13 cellular contexts compared by ENCODE assay signal in the genomic region with DNA sequence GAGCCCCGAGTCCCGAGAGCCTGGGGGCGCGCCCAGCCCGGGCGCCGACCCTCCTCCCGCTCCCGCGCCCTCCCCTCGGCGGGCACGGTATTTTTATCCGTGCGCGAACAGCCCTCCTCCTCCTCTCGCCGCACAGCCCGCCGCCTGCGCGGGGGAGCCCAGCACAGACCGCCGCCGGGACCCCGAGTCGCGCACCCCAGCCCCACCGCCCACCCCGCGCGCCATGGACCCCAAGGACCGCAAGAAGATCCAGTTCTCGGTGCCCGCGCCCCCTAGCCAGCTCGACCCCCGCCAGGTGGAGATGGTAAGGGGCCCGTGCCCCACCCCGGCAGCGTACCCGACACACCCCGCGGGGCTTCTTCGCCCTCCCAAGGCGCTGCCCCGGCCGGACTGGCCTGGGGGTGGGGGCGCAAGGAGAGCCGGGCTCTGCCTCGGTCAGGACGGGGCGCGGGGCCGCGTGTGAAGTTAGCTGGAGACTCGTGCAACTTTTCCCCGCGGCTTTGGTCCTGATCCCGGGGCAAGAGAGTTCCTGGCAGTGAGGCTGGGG. TPM values are rescaled to one million over a fixed set of nuclear protein-coding genes. Genes with fewer than 3 reads are reported as not detected.
A peak's percentile ranks its signal among the peaks of the same experiment; 100 is the strongest.
DNase-seq lines count a peak whose midpoint lies in the region; ATAC-seq, FAIRE-seq and TF ChIP-seq lines count a peak whose summit lies in the region.
"Had no signal": no experiment of that assay in that cellular context is flagged by ENCODE, and none has a peak within 500 bp of the region (broad histone marks: within the 10 kb centered on the region; RNA-seq: fewer than 3 reads in every experiment).

No MANE protein-coding gene starts in this region.

- no peak for TF ChIP-seq RAD21 in A549 (conservative IDR thresholded peaks at IDR 0.05 in 1 of 2, IDR thresholded peaks at IDR 0.05 in 1 of 2)

- H3K9me3 ChIP-seq in A549 (no peaks in the 10 kb centered on the region), NT2/D1 (ENCODE audit: insufficient read depth, low read length) (no peaks in the 10 kb centered on the region), esophagus squamous epithelium (no peaks in the 10 kb centered on the region), neuron (ENCODE audit: low read length) (no peaks in the 10 kb centered on the region)

- no peak for ATAC-seq in A549

- H3K36me3 ChIP-seq in NT2/D1 (ENCODE audit: insufficient read depth, insufficient read length, low read length) (no peaks in the 10 kb centered on the region), esophagus squamous epithelium (no peaks in the 10 kb centered on the region), neuron (ENCODE audit: insufficient read depth, low read length) (no peaks in the 10 kb centered on the region)

- peak overlapping the region in 1 of 2 experiments; percentile 19; a peak in 2 of 6 replicates for H3K27ac ChIP-seq in A549
- H3K27ac ChIP-seq in esophagus squamous epithelium: peak overlapping the region in 2 of 4 donors; percentile 42 to 80
- H3K27ac ChIP-seq: C4-2B, KMS-11 had no signal

- CTCF ChIA-PET in A549 (lab: Yijun Ruan, JAX): interaction anchor here (0.6 to 58.8 kb wide), 8 partner anchors 8 to 429 kb away, joined by 3 to 1581 read pairs (median 375); a partner anchor contains a TSS

- peaks cover 46% of the 10 kb centered on the region for H3K27me3 ChIP-seq in NT2/D1 (ENCODE audit: insufficient read depth, insufficient read length)
- peaks cover 0 to 76% (median 9%) of the 10 kb centered on the region in 4 donors for H3K27me3 ChIP-seq in esophagus squamous epithelium
- H3K27me3 ChIP-seq in neuron (ENCODE audit: insufficient read depth, low read length): peaks cover 72% of the 10 kb centered on the region

- TF ChIP-seq CTCF in A549 (IDR thresholded peaks at IDR 0.05) (no peak), esophagus squamous epithelium (IDR thresholded peaks at IDR 0.05) (no peak)

- intact Hi-C loops in esophagus squamous epithelium (cut with DNase I): no loop called here

- no peak for TF ChIP-seq EP300 in A549 (IDR thresholded peaks at IDR 0.05)

- FAIRE-seq in A549 (lab: Jason Lieb, UNC): no peak

- no peak for TF ChIP-seq POLR2A in A549 (IDR thresholded peaks at IDR 0.05; ENCODE audit: low read length)
- no peak for TF ChIP-seq POLR2A in esophagus squamous epithelium (IDR thresholded peaks at IDR 0.05)

- H2AFZ ChIP-seq in neuron (ENCODE audit: low read depth, low read length): peak overlapping the region; percentile 35

- DNase-seq in A549 (ENCODE audit: low read depth in 1 of 2, low spot score in 1 of 2) (no peak), NT2/D1 (ENCODE audit: low read depth, low spot score) (no peak), esophagus squamous epithelium (lab: John Stamatoyannopoulos, UW) (no peak), NCI-H748 (lab: John Stamatoyannopoulos, UW; ENCODE audit: unreplicated experiment) (no peak), NCI-H2196 (lab: John Stamatoyannopoulos, UW; ENCODE audit: unreplicated experiment) (no peak), NCI-H1048 (lab: John Stamatoyannopoulos, UW) (no peak), UCSD-AML1 (lab: John Stamatoyannopoulos, UW; ENCODE audit: unreplicated experiment) (no peak)
- DNase-seq: NCI-H510A had no signal

- WGBS in A549 (ENCODE audit: missing lambda C conversion rate): 15% methylated on average over 12 of the region's 60 CpGs
- WGBS in esophagus squamous epithelium, 2 donors: 0% methylated on average over 4 of the region's 60 CpGs; no CpG with 5 or more reads in 1 of the 2 donors

- H3K4me3 ChIP-seq in A549 (peak overlapping the region; percentile 25), NT2/D1 (ENCODE audit: insufficient read length, low read depth) (peak overlapping the region; percentile 61), esophagus squamous epithelium (peak overlapping the region in 3 of 4 donors; percentile 31 to 59 (median 50)), neuron (ENCODE audit: low read length) (peak overlapping the region; percentile 31)

- H3K9ac ChIP-seq in NT2/D1 (ENCODE audit: insufficient read length, low read depth): peak overlapping the region; percentile 69
- H3K9ac ChIP-seq: KMS-11 had no signal

- POLR2A ChIA-PET in A549 (lab: Yijun Ruan, JAX): no interaction called here

- H3K4me1 ChIP-seq in A549: peaks cover 12% of the 10 kb centered on the region; the same call in 2 of the 3 replicates
- H3K4me1 ChIP-seq in NT2/D1 (ENCODE audit: insufficient read depth, insufficient read length): peaks cover 31% of the 10 kb centered on the region
- peaks cover 39 to 82% (median 44%) of the 10 kb centered on the region in 3 donors for H3K4me1 ChIP-seq in esophagus squamous epithelium
- H3K4me1 ChIP-seq in neuron (ENCODE audit: insufficient read depth, low read length): peaks cover 15% of the 10 kb centered on the region

- H3K4me2 ChIP-seq in A549: peak overlapping the region; percentile 76
- H3K4me2 ChIP-seq: KMS-11 had no signal

TF ChIP-seq in A549, 52 proteins besides CTCF, POLR2A, EP300 and RAD21 (continues in another document):
- no peak for TF ChIP-seq ZNF302 (CRISPR knock-in tag; IDR thresholded peaks at IDR 0.05)
- TF ChIP-seq FOSB (CRISPR knock-in tag; IDR thresholded peaks at IDR 0.05): no peak
- TF ChIP-seq ZFP36 (IDR thresholded peaks at IDR 0.05; ENCODE audit: borderline replicate concordance, partially characterized antibody): no peak
- no peak for TF ChIP-seq TFCP2L1 (CRISPR knock-in tag; IDR thresholded peaks at IDR 0.05)
- TF ChIP-seq EHMT2 (IDR thresholded peaks at IDR 0.05; ENCODE audit: low read depth): no peak
- TF ChIP-seq, protein P1, sequence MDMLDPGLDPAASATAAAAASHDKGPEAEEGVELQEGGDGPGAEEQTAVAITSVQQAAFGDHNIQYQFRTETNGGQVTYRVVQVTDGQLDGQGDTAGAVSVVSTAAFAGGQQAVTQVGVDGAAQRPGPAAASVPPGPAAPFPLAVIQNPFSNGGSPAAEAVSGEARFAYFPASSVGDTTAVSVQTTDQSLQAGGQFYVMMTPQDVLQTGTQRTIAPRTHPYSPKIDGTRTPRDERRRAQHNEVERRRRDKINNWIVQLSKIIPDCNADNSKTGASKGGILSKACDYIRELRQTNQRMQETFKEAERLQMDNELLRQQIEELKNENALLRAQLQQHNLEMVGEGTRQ (IDR thresholded peaks at IDR 0.05): no peak

RNA-seq across cellular contexts. Expression of a gene that starts 0.5 kb away (rescaled TPM):
- 0.07 and 0.10 TPM in 2 replicates for polyA plus RNA-seq in A549 (2011; rRNA removed)
- 0.03 TPM in 1 of 2 replicates, not detected in the other for polyA plus RNA-seq in A549 (2012; cell fraction: cytosol; rRNA removed)
- polyA plus RNA-seq in A549 (2012; cell fraction: nucleus; rRNA removed): not detected in 2 replicates
- polyA plus RNA-seq in A549 (2017; fragmentation: RNase III; extraction: RNeasy Plus Mini Kit Qiagen cat#74134 plus additional on column Dnase treatment): not detected in 3 replicates
- polyA minus RNA-seq in A549 (2011; rRNA and poly(A)+ RNA removed): not detected in 2 replicates
- total RNA-seq in esophagus squamous epithelium: 1 to 10 TPM in 2 of 4 donors, under 1 TPM in 2; 0.23 to 4.8 (median 2.4) TPM
- total RNA-seq: T-helper 2 cell treated with Interferon-gamma antibody and Interleukin-4, amounts not matched to agents 100 ng/mL and 5 ng/mL, for 36 hours had no signal

RNA-seq across cellular contexts. Expression of a gene that starts 9.7 kb away (rescaled TPM):
- polyA plus RNA-seq in A549 (2011; rRNA removed): 56.0 and 60.9 TPM in 2 replicates
- 83.7 and 101 TPM in 2 replicates for polyA plus RNA-seq in A549 (2012; cell fraction: cytosol; rRNA removed)
- 261 and 339 TPM in 2 replicates for polyA plus RNA-seq in A549 (2012; cell fraction: nucleus; rRNA removed)
- 53.0 to 56.1 TPM (median 54.6 TPM) in 3 replicates for polyA plus RNA-seq in A549 (2017; fragmentation: RNase III; extraction: RNeasy Plus Mini Kit Qiagen cat#74134 plus additional on column Dnase treatment)
- 77.8 and 87.0 TPM in 2 replicates for polyA minus RNA-seq in A549 (2011; rRNA and poly(A)+ RNA removed)
- total RNA-seq in esophagus squamous epithelium: 10 to 100 TPM; 27.3 to 46.7 (median 33.4) TPM

RNA-seq across cellular contexts. Expression of a gene that starts 19.5 kb away (rescaled TPM):
- polyA plus RNA-seq in A549 (2011; rRNA removed) (not detected in 2 replicates), A549 (2017; fragmentation: RNase III; extraction: RNeasy Plus Mini Kit Qiagen cat#74134 plus additional on column Dnase treatment) (not detected in 3 replicates)
- polyA plus RNA-seq in A549 (2012; cell fraction: cytosol; rRNA removed): not detected in 2 replicates
- 0.02 and 0.04 TPM in 2 replicates for polyA plus RNA-seq in A549 (2012; cell fraction: nucleus; rRNA removed)
- not detected in 2 replicates for polyA minus RNA-seq in A549 (2011; rRNA and poly(A)+ RNA removed)
- not detected for total RNA-seq in esophagus squamous epithelium
- total RNA-seq: renal cortical epithelial cell; T-helper 2 cell treated with Interferon-gamma antibody and Interleukin-4, amounts not matched to agents 100 ng/mL and 5 ng/mL, for 36 hours had no signal

RNA-seq across cellular contexts. Expression of a gene that starts 37.9 kb away (rescaled TPM):
- 0.41 and 0.67 TPM in 2 replicates for polyA plus RNA-seq in A549 (2011; rRNA removed)
- 0.40 and 0.61 TPM in 2 replicates for polyA plus RNA-seq in A549 (2012; cell fraction: cytosol; rRNA removed)
- 3.7 and 4.3 TPM in 2 replicates for polyA plus RNA-seq in A549 (2012; cell fraction: nucleus; rRNA removed)
- 1.0 to 1.6 TPM (median 1.2 TPM) in 3 replicates for polyA plus RNA-seq in A549 (2017; fragmentation: RNase III; extraction: RNeasy Plus Mini Kit Qiagen cat#74134 plus additional on column Dnase treatment)
- polyA minus RNA-seq in A549 (2011; rRNA and poly(A)+ RNA removed): 0.73 and 1.2 TPM in 2 replicates
- under 1 TPM; 0.11 to 0.57 (median 0.29) TPM for total RNA-seq in esophagus squamous epithelium

RNA-seq across cellular contexts. Expression of a gene that starts 41.0 kb away (rescaled TPM):
- polyA plus RNA-seq in A549 (2011; rRNA removed) (not detected in 2 replicates), A549 (2017; fragmentation: RNase III; extraction: RNeasy Plus Mini Kit Qiagen cat#74134 plus additional on column Dnase treatment) (0.16 TPM in 1 of 3 replicates, not detected in the others)
- 0.05 and 0.16 TPM in 2 replicates for polyA plus RNA-seq in A549 (2012; cell fraction: cytosol; rRNA removed)
- polyA plus RNA-seq in A549 (2012; cell fraction: nucleus; rRNA removed): 0.12 TPM in 1 of 2 replicates, not detected in the other
- not detected in 2 replicates for polyA minus RNA-seq in A549 (2011; rRNA and poly(A)+ RNA removed)
- total RNA-seq in esophagus squamous epithelium: 1 to 10 TPM in 2 of 4 donors, under 1 TPM in 2; 0.26 to 8.4 (median 1.3) TPM
- total RNA-seq: T-helper 2 cell treated with Interferon-gamma antibody and Interleukin-4, amounts not matched to agents 100 ng/mL and 5 ng/mL, for 36 hours had no signal
